ENCODE assay signal across 10 cellular contexts in the genomic region with DNA sequence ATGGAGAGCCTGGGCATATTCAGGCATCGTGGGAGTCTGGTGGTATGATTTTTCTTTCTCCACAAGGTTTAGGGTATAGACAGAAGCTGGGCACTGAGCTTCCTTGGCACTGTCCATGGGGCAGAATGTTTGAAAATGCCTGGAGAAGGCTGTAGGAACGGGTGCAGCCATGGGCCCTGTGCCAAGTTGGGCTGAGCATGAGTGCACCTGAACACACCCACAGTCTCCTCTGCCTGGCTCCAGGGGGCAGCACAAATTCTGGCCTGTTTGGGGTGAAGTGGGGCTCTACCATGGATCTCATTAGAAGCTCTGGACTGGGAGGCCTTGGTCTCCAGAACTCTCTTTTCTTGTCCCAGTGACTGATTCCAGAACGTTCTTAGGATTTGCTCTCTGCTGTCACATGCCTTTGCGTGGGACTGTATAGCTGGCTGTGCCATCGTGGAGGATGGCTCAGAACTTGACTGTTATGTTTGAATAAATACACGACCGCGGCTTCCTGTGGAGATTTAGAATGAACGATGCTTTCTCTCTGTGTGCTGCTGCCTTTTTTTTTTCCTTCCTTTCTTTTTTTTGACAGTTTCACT.
DNase-seq lines count a peak whose midpoint lies in the region; ATAC-seq and TF ChIP-seq lines count a peak whose summit lies in the region.
"Had no signal": no experiment of that assay in that cellular context is flagged by ENCODE, and none has a peak within 500 bp of the region (broad histone marks: within the 10 kb centered on the region; RNA-seq: fewer than 3 reads in every experiment).

No MANE protein-coding gene starts in this region.

- H3K4me1 Mint-ChIP-seq in MCF 10A (ENCODE audit: insufficient read depth, unreplicated experiment), result peaks cover 19% of the 10 kb centered on the region
- H3K4me1 Mint-ChIP-seq in activated naive CD8-positive, alpha-beta T cell treated with anti-CD3 and anti-CD28 coated beads for 36 hours, result peaks cover 8% of the 10 kb centered on the region

- no peaks in the 10 kb centered on the region for H3K27me3 Mint-ChIP-seq in MCF 10A (ENCODE audit: insufficient read depth, unreplicated experiment)
- no peaks in the 10 kb centered on the region for H3K27me3 Mint-ChIP-seq in activated naive CD8-positive, alpha-beta T cell treated with anti-CD3 and anti-CD28 coated beads for 36 hours

- POLR2A ChIA-PET in MCF 10A (lab: Yijun Ruan, JAX), result no interaction called here

- CTCF ChIA-PET in MCF 10A (lab: Yijun Ruan, JAX), result interaction anchor here (0.6 to 3.4 kb wide), 3 partner anchors 16 to 361 kb away, joined by 3 to 14 read pairs (median 4); a partner anchor contains a TSS

- BruUV-seq in MCF 10A (replicated peaks; lab: Mats Ljungman, UMichigan), result no TSS peak

- TF ChIP-seq CTCF in MCF 10A (IDR thresholded peaks at IDR 0.05; ENCODE audit: unreplicated experiment) (no peak), omental fat pad (IDR thresholded peaks at IDR 0.05) (no peak)

- H3K27ac Mint-ChIP-seq in MCF 10A (ENCODE audit: low read depth, unreplicated experiment), result peak overlapping the region; percentile 39
- H3K27ac Mint-ChIP-seq in activated naive CD8-positive, alpha-beta T cell treated with anti-CD3 and anti-CD28 coated beads for 36 hours, result no peak overlapping the region
- H3K27ac Mint-ChIP-seq: dendritic cell treated with granulocyte-macrophage colony-stimulating factor and Interleukin-4, amounts not matched to agents 40 ng/mL and 50 ng/mL, for 4 days had no signal

- intact Hi-C loops in MCF 10A (cut with micrococcal nuclease) (no loop called here), posterior vena cava (cut with DNase I) (no loop called here)

- no peak for ATAC-seq in HG03159 (IDR thresholded peaks at IDR 0.05; ENCODE audit: unreplicated experiment)
- no peak for ATAC-seq in GM21619 (IDR thresholded peaks at IDR 0.05; ENCODE audit: unreplicated experiment)
- ATAC-seq in omental fat pad (ENCODE audit: low FRiP score), result no peak

- DNase-seq in Daoy (ENCODE audit: low read depth) (peak; percentile 73), LHCN-M2 (ENCODE audit: low read depth) (peak; percentile 59), MCF 10A (ENCODE audit: unreplicated experiment) (peak; percentile 60), posterior vena cava (ENCODE audit: low spot score) (peak; percentile 75), omental fat pad (ENCODE audit: low spot score) (no peak)
- DNase-seq in activated naive CD8-positive, alpha-beta T cell treated with anti-CD3 and anti-CD28 coated beads for 36 hours, result no peak
- DNase-seq: stimulated activated naive CD4-positive, alpha-beta T cell had no signal

- H3K4me3 Mint-ChIP-seq in MCF 10A (ENCODE audit: unreplicated experiment), result no peak overlapping the region
- H3K4me3 Mint-ChIP-seq in activated naive CD8-positive, alpha-beta T cell treated with anti-CD3 and anti-CD28 coated beads for 36 hours, result no peak overlapping the region
- H3K4me3 Mint-ChIP-seq: dendritic cell treated with granulocyte-macrophage colony-stimulating factor and Interleukin-4, amounts not matched to agents 40 ng/mL and 50 ng/mL, for 4 days had no signal

- peaks cover 95% of the 10 kb centered on the region for H3K36me3 Mint-ChIP-seq in MCF 10A (ENCODE audit: insufficient read depth, unreplicated experiment)
- no peaks in the 10 kb centered on the region for H3K36me3 Mint-ChIP-seq in activated naive CD8-positive, alpha-beta T cell treated with anti-CD3 and anti-CD28 coated beads for 36 hours

- no peaks in the 10 kb centered on the region for H3K9me3 Mint-ChIP-seq in MCF 10A (ENCODE audit: unreplicated experiment)
- no peaks in the 10 kb centered on the region for H3K9me3 Mint-ChIP-seq in activated naive CD8-positive, alpha-beta T cell treated with anti-CD3 and anti-CD28 coated beads for 36 hours
- H3K9me3 Mint-ChIP-seq: dendritic cell treated with granulocyte-macrophage colony-stimulating factor and Interleukin-4, amounts not matched to agents 40 ng/mL and 50 ng/mL, for 4 days had no signal

Comparison
In these comparisons a context has a peak if more than half of its experiments do, and no peak if none do; other contexts are left out.
1. DNase-seq: peak in Daoy (single experiment), LHCN-M2 (single experiment), MCF 10A (single experiment) and posterior vena cava (single experiment); none in activated naive CD8-positive, alpha-beta T cell treated with anti-CD3 and anti-CD28 coated beads for 36 hours (single experiment) and omental fat pad (single experiment).